ENCODE assay signal across 22 cellular contexts in the genomic region with DNA sequence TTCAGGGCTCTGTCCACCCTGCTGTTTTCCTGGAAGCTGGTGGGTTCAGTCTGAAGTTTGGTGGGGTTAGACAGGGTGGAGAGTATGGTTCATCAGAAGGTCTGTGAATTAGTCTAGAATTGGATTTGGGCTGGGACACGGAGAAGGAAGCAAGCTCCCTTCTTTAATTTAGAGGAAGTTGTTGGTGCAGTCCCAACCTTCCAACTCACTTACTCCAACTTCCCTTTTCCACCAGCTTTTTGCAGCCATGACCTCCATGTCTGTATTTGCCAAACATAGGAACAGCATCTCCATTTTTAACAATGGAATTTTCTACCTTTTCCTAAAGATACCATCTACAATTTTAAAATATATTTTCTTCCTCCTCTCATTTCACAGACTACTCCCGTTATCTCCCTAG. TPM values are rescaled to one million over a fixed set of nuclear protein-coding genes. Genes with fewer than 3 reads are reported as not detected.
"Had no signal": no experiment of that assay in that cellular context is flagged by ENCODE, and none has a peak within 500 bp of the region (broad histone marks: within the 10 kb centered on the region; RNA-seq: fewer than 3 reads in every experiment).

No MANE protein-coding gene starts in this region.

- ATAC-seq: activated T-cell treated with anti-CD3 and anti-CD28 coated beads, Interleukin-2, amount 50 U/mL, for 72 hours; left cardiac atrium; mucosa of descending colon; natural killer cell; stimulated activated naive CD8-positive, alpha-beta T cell treated with anti-CD3 and anti-CD28 coated beads, Interleukin-15, Interleukin-2, amounts not matched to agents 100 U/mL and 50 U/mL, for 24 hours had no signal

- H3K4me1 ChIP-seq: breast epithelium, prostate gland had no signal

- H3K27me3 ChIP-seq: breast epithelium, esophagus muscularis mucosa had no signal

- H3K36me3 Mint-ChIP-seq: activated naive CD8-positive, alpha-beta T cell treated with anti-CD3 and anti-CD28 coated beads, Interleukin-2, amount 10 ng/mL, durations not matched to agents 7 days and 5 days; natural killer cell had no signal

- H3K4me3 Mint-ChIP-seq: activated CD4-positive, alpha-beta memory T cell treated with anti-CD3 and anti-CD28 coated beads, Interleukin-2, amount 10 ng/mL, durations not matched to agents 7 days and 5 days; activated naive CD8-positive, alpha-beta T cell treated with anti-CD3 and anti-CD28 coated beads, Interleukin-2, amount 10 ng/mL, durations not matched to agents 7 days and 5 days; activated T-cell treated with anti-CD3 and anti-CD28 coated beads, Interleukin-2, amount 50 U/mL, for 72 hours; natural killer cell; T-helper 2 cell treated with Interferon-gamma antibody and Interleukin-4, amounts not matched to agents 5 μg/mL and 100 μg/mL, for 36 hours had no signal

- H3K4me1 Mint-ChIP-seq: activated CD4-positive, alpha-beta memory T cell treated with anti-CD3 and anti-CD28 coated beads, Interleukin-2, amount 10 ng/mL, durations not matched to agents 7 days and 5 days; activated naive CD8-positive, alpha-beta T cell treated with anti-CD3 and anti-CD28 coated beads, Interleukin-2, amount 10 ng/mL, durations not matched to agents 7 days and 5 days; natural killer cell had no signal

- H3K36me3 ChIP-seq: breast epithelium, esophagus muscularis mucosa, prostate gland, suprapubic skin had no signal

- H3K27ac Mint-ChIP-seq: activated CD4-positive, alpha-beta memory T cell treated with anti-CD3 and anti-CD28 coated beads, Interleukin-2, amount 10 ng/mL, durations not matched to agents 7 days and 5 days; activated naive CD8-positive, alpha-beta T cell treated with anti-CD3 and anti-CD28 coated beads, Interleukin-2, amount 10 ng/mL, durations not matched to agents 7 days and 5 days; activated T-cell treated with anti-CD3 and anti-CD28 coated beads, Interleukin-2, amount 50 U/mL, for 72 hours; natural killer cell; T-helper 2 cell treated with Interferon-gamma antibody and Interleukin-4, amounts not matched to agents 5 μg/mL and 100 μg/mL, for 36 hours had no signal

- H3K9me3 ChIP-seq: mucosa of descending colon, prostate gland, suprapubic skin had no signal

- H3K9me3 Mint-ChIP-seq: activated CD4-positive, alpha-beta memory T cell treated with anti-CD3 and anti-CD28 coated beads, Interleukin-2, amount 10 ng/mL, durations not matched to agents 7 days and 5 days; T-helper 2 cell treated with Interferon-gamma antibody and Interleukin-4, amounts not matched to agents 5 μg/mL and 100 μg/mL, for 36 hours had no signal

- H3K4me3 ChIP-seq: breast epithelium, esophagus muscularis mucosa, mucosa of descending colon, prostate gland, suprapubic skin had no signal

- DNase-seq: activated CD4-positive, alpha-beta memory T cell treated with anti-CD3 and anti-CD28 coated beads, Interleukin-2, amount 10 ng/mL, durations not matched to agents 7 days and 5 days; activated CD4-positive, alpha-beta T cell treated with anti-CD3 and anti-CD28 coated beads for 1 hour; activated CD8-positive, alpha-beta memory T cell treated with anti-CD3 and anti-CD28 coated beads, Interleukin-2, amount 50 U/mL, for 4 hours; activated naive CD8-positive, alpha-beta T cell treated with anti-CD3 and anti-CD28 coated beads, Interleukin-2, amount 10 ng/mL, durations not matched to agents 7 days and 5 days; activated T-cell treated with anti-CD3 and anti-CD28 coated beads, Interleukin-2, amount 50 U/mL, for 72 hours; anterior cingulate cortex; left cardiac atrium; mucosa of descending colon; natural killer cell; nucleus accumbens; stimulated activated CD4-positive, alpha-beta T cell treated with anti-CD3 and anti-CD28 coated beads, Interleukin-2, amount 100 ng/mL, for 48 hours; stimulated activated CD8-positive, alpha-beta memory T cell treated with anti-CD3 and anti-CD28 coated beads, Interleukin-4, amount 100 ng/mL, for 48 hours; stimulated activated naive CD8-positive, alpha-beta T cell treated with anti-CD3 and anti-CD28 coated beads, Interleukin-15, Interleukin-2, amounts not matched to agents 100 U/mL and 50 U/mL, for 24 hours had no signal

RNA-seq across cellular contexts. Expression of a gene that starts 28.5 kb away (rescaled TPM):
- total RNA-seq: activated CD4-positive, alpha-beta memory T cell treated with anti-CD3 and anti-CD28 coated beads, Interleukin-2, amount 10 ng/mL, durations not matched to agents 7 days and 5 days; activated naive CD8-positive, alpha-beta T cell treated with anti-CD3 and anti-CD28 coated beads, Interleukin-2, amount 10 ng/mL, durations not matched to agents 7 days and 5 days; activated T-cell treated with anti-CD3 and anti-CD28 coated beads, Interleukin-2, amount 50 U/mL, for 72 hours; lung microvascular endothelial cell; natural killer cell had no signal

RNA-seq across cellular contexts. Expression of a gene that starts 46.8 kb away (rescaled TPM):
- total RNA-seq: activated CD4-positive, alpha-beta memory T cell treated with anti-CD3 and anti-CD28 coated beads, Interleukin-2, amount 10 ng/mL, durations not matched to agents 7 days and 5 days; activated naive CD8-positive, alpha-beta T cell treated with anti-CD3 and anti-CD28 coated beads, Interleukin-2, amount 10 ng/mL, durations not matched to agents 7 days and 5 days; activated T-cell treated with anti-CD3 and anti-CD28 coated beads, Interleukin-2, amount 50 U/mL, for 72 hours; breast epithelium; cerebellum; esophagus muscularis mucosa; fibroblast of villous mesenchyme; left cardiac atrium; lung microvascular endothelial cell; mucosa of descending colon; natural killer cell; prostate gland; suprapubic skin; urinary bladder had no signal
